1 cellular context compared by ENCODE assay signal in the genomic region with DNA sequence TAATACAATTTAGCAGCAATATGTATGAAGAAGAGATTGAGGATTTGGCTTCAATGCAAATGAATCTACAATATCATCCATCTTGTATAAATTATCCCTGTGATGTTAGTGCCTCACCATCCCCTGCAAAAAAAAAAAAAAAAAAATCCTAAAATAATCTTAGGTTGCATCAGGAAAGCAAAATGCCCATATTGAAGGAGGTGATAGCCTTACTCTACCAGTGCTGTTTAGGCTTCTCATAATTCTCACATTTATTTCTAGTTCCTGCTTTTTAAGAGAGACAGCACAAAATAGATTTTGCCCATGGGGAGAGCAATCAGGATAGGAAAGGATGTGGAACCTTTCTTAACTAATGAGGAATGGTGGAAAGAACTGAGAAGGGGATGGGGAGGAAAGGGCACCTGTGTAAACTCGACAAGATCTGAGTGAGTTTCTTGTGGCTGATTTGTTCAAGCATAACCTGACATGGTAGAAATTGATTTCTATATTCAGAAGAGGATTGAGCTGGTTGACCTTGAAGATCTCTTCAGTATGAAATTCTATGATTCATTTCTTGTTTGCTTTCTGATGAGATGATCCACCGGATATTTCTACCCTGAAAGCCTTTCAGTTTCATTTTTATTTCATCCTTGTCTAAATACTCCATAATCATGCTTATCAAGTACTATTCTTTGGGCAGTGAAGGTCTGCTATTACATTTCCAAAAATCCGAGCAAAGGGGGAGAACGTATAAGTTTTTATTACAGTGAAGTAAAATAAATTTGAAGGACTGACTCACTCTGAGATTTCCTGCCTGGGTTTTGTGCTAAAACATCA.
TF ChIP-seq lines count a peak whose summit lies in the region.

No MANE protein-coding gene starts in this region.

TF ChIP-seq in GM12878, 131 proteins besides CTCF, POLR2A, EP300 and RAD21 (continued from another document):
- TF ChIP-seq, protein P1, sequence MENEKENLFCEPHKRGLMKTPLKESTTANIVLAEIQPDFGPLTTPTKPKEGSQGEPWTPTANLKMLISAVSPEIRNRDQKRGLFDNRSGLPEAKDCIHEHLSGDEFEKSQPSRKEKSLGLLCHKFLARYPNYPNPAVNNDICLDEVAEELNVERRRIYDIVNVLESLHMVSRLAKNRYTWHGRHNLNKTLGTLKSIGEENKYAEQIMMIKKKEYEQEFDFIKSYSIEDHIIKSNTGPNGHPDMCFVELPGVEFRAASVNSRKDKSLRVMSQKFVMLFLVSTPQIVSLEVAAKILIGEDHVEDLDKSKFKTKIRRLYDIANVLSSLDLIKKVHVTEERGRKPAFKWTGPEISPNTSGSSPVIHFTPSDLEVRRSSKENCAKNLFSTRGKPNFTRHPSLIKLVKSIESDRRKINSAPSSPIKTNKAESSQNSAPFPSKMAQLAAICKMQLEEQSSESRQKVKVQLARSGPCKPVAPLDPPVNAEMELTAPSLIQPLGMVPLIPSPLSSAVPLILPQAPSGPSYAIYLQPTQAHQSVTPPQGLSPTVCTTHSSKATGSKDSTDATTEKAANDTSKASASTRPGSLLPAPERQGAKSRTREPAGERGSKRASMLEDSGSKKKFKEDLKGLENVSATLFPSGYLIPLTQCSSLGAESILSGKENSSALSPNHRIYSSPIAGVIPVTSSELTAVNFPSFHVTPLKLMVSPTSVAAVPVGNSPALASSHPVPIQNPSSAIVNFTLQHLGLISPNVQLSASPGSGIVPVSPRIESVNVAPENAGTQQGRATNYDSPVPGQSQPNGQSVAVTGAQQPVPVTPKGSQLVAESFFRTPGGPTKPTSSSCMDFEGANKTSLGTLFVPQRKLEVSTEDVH (IDR thresholded peaks at IDR 0.05; ENCODE audit: low read depth, partially characterized antibody) = no peak
- TF ChIP-seq, protein P2, sequence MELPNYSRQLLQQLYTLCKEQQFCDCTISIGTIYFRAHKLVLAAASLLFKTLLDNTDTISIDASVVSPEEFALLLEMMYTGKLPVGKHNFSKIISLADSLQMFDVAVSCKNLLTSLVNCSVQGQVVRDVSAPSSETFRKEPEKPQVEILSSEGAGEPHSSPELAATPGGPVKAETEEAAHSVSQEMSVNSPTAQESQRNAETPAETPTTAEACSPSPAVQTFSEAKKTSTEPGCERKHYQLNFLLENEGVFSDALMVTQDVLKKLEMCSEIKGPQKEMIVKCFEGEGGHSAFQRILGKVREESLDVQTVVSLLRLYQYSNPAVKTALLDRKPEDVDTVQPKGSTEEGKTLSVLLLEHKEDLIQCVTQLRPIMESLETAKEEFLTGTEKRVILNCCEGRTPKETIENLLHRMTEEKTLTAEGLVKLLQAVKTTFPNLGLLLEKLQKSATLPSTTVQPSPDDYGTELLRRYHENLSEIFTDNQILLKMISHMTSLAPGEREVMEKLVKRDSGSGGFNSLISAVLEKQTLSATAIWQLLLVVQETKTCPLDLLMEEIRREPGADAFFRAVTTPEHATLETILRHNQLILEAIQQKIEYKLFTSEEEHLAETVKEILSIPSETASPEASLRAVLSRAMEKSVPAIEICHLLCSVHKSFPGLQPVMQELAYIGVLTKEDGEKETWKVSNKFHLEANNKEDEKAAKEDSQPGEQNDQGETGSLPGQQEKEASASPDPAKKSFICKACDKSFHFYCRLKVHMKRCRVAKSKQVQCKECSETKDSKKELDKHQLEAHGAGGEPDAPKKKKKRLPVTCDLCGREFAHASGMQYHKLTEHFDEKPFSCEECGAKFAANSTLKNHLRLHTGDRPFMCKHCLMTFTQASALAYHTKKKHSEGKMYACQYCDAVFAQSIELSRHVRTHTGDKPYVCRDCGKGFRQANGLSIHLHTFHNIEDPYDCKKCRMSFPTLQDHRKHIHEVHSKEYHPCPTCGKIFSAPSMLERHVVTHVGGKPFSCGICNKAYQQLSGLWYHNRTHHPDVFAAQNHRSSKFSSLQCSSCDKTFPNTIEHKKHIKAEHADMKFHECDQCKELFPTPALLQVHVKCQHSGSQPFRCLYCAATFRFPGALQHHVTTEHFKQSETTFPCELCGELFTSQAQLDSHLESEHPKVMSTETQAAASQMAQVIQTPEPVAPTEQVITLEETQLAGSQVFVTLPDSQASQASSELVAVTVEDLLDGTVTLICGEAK (IDR thresholded peaks at IDR 0.05; ENCODE audit: borderline replicate concordance) = no peak
- no peak for TF ChIP-seq NFXL1 (IDR thresholded peaks at IDR 0.05; ENCODE audit: borderline replicate concordance)
- TF ChIP-seq SMAD5 (IDR thresholded peaks at IDR 0.05; ENCODE audit: low read depth) = no peak
- no peak for TF ChIP-seq JUNB (IDR thresholded peaks at IDR 0.05)
- TF ChIP-seq FOXM1 (IDR thresholded peaks at IDR 0.05; ENCODE audit: low read depth, low read length) = no peak
- TF ChIP-seq SMARCA5 (IDR thresholded peaks at IDR 0.05) = no peak
- no peak for TF ChIP-seq SMC3 (IDR thresholded peaks at IDR 0.05; ENCODE audit: borderline replicate concordance, low read length)
- TF ChIP-seq, protein P3, sequence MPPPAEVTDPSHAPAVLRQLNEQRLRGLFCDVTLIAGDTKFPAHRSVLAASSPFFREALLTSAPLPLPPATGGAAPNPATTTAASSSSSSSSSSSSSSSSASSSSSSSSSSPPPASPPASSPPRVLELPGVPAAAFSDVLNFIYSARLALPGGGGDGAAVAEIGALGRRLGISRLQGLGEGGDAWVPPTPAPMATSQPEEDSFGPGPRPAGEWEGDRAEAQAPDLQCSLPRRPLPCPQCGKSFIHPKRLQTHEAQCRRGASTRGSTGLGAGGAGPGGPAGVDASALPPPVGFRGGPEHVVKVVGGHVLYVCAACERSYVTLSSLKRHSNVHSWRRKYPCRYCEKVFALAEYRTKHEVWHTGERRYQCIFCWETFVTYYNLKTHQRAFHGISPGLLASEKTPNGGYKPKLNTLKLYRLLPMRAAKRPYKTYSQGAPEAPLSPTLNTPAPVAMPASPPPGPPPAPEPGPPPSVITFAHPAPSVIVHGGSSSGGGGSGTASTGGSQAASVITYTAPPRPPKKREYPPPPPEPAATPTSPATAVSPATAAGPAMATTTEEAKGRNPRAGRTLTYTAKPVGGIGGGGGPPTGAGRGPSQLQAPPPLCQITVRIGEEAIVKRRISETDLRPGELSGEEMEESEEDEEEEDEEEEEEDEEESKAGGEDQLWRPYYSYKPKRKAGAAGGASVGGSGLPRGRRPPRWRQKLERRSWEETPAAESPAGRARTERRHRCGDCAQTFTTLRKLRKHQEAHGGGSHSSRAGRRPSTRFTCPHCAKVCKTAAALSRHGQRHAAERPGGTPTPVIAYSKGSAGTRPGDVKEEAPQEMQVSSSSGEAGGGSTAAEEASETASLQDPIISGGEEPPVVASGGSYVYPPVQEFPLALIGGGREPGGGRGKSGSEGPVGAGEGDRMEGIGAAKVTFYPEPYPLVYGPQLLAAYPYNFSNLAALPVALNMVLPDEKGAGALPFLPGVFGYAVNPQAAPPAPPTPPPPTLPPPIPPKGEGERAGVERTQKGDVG (CRISPR knock-in tag; IDR thresholded peaks at IDR 0.05) = no peak
- TF ChIP-seq, protein P4, sequence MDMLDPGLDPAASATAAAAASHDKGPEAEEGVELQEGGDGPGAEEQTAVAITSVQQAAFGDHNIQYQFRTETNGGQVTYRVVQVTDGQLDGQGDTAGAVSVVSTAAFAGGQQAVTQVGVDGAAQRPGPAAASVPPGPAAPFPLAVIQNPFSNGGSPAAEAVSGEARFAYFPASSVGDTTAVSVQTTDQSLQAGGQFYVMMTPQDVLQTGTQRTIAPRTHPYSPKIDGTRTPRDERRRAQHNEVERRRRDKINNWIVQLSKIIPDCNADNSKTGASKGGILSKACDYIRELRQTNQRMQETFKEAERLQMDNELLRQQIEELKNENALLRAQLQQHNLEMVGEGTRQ (IDR thresholded peaks at IDR 0.05; ENCODE audit: borderline replicate concordance, low read depth, low read length) = no peak
- TF ChIP-seq, protein P5, sequence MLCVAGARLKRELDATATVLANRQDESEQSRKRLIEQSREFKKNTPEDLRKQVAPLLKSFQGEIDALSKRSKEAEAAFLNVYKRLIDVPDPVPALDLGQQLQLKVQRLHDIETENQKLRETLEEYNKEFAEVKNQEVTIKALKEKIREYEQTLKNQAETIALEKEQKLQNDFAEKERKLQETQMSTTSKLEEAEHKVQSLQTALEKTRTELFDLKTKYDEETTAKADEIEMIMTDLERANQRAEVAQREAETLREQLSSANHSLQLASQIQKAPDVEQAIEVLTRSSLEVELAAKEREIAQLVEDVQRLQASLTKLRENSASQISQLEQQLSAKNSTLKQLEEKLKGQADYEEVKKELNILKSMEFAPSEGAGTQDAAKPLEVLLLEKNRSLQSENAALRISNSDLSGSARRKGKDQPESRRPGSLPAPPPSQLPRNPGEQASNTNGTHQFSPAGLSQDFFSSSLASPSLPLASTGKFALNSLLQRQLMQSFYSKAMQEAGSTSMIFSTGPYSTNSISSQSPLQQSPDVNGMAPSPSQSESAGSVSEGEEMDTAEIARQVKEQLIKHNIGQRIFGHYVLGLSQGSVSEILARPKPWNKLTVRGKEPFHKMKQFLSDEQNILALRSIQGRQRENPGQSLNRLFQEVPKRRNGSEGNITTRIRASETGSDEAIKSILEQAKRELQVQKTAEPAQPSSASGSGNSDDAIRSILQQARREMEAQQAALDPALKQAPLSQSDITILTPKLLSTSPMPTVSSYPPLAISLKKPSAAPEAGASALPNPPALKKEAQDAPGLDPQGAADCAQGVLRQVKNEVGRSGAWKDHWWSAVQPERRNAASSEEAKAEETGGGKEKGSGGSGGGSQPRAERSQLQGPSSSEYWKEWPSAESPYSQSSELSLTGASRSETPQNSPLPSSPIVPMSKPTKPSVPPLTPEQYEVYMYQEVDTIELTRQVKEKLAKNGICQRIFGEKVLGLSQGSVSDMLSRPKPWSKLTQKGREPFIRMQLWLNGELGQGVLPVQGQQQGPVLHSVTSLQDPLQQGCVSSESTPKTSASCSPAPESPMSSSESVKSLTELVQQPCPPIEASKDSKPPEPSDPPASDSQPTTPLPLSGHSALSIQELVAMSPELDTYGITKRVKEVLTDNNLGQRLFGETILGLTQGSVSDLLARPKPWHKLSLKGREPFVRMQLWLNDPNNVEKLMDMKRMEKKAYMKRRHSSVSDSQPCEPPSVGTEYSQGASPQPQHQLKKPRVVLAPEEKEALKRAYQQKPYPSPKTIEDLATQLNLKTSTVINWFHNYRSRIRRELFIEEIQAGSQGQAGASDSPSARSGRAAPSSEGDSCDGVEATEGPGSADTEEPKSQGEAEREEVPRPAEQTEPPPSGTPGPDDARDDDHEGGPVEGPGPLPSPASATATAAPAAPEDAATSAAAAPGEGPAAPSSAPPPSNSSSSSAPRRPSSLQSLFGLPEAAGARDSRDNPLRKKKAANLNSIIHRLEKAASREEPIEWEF (IDR thresholded peaks at IDR 0.05; ENCODE audit: insufficient replicate concordance, low read depth, low read length) = no peak
- no peak for TF ChIP-seq DPF2 (IDR thresholded peaks at IDR 0.05)
- no peak for TF ChIP-seq SUZ12 (IDR thresholded peaks at IDR 0.05; ENCODE audit: unreplicated experiment)
- no peak for TF ChIP-seq CHD1 (IDR thresholded peaks at IDR 0.05; ENCODE audit: low read depth, low read length)
- TF ChIP-seq RFX5 (IDR thresholded peaks at IDR 0.05; ENCODE audit: low read depth, low read length) = no peak
TF ChIP-seq in GM12878: peak in this region for 4.
